ENCODE assay signal across 23 cellular contexts in the genomic region with DNA sequence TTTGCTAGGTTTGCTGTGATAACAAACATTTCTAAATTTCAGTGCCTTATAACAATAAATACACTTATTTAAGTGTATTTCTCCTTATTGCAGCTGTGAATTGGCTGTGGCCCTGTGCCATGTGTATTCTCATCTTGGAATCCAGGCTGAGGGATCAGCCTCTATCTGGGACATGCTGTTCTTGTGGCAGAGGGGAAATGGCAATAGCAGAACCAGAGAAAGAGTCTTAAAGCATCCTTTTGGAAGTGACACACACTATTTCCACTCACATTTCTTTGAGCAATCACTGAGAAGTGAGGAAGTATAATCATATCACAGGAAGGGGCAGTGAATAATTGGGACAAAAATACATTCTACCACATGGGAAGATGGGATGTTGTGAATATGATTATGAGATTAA.
"Had no signal": no experiment of that assay in that cellular context is flagged by ENCODE, and none has a peak within 500 bp of the region (broad histone marks: within the 10 kb centered on the region; RNA-seq: fewer than 3 reads in every experiment).

No MANE protein-coding gene starts in this region.

- H3K4me1 ChIP-seq: ascending aorta, Peyer's patch, SJSA1 had no signal

- H3K9me3 ChIP-seq: ascending aorta, Peyer's patch, SJSA1 had no signal

- DNase-seq: activated B cell treated with CpG ODN at 0.5 μM for 24 hours; activated CD4-positive, alpha-beta memory T cell treated with anti-CD3 and anti-CD28 coated beads, Interleukin-2, amount 10 ng/mL, durations not matched to agents 7 days and 5 days; activated CD4-positive, alpha-beta T cell treated with anti-CD3 and anti-CD28 coated beads, Interleukin-2, amount 50 U/mL, for 1 hour; activated gamma-delta T cell treated with Interleukin-2 at 50 U/mL for 16 hours; activated naive CD4-positive, alpha-beta T cell treated with anti-CD3 and anti-CD28 coated beads, Interleukin-2, amount 10 ng/mL, durations not matched to agents 7 days and 5 days; activated naive CD8-positive, alpha-beta T cell treated with anti-CD3 and anti-CD28 coated beads for 36 hours; activated T-cell treated with anti-CD3 and anti-CD28 coated beads for 4 hours; activated T-cell treated with anti-CD3 and anti-CD28 coated beads, Interleukin-2, amount 50 U/mL, for 72 hours; amniotic stem cell; cerebellar nuclear complex; NCI-H1105 treated with DMSO at 0.1 percent for 48 hours; NCI-H1436 treated with DMSO at 0.1 percent for 48 hours; NCI-H187; NCI-H2081; NCI-H446; NCI-H524; Peyer's patch; SHP77; SW 1271 had no signal

- ATAC-seq: activated T-cell treated with anti-CD3 and anti-CD28 coated beads, Interleukin-2, amount 50 U/mL, for 72 hours; SK-N-SH treated with all-trans-retinoic acid at 6 μM for 48 hours had no signal

- H3K27ac ChIP-seq: ascending aorta, cardiac muscle cell, Peyer's patch, SJSA1 had no signal

- H3K4me3 ChIP-seq: ascending aorta, cardiac muscle cell, Peyer's patch, SJSA1 had no signal
